In the genomic region with DNA sequence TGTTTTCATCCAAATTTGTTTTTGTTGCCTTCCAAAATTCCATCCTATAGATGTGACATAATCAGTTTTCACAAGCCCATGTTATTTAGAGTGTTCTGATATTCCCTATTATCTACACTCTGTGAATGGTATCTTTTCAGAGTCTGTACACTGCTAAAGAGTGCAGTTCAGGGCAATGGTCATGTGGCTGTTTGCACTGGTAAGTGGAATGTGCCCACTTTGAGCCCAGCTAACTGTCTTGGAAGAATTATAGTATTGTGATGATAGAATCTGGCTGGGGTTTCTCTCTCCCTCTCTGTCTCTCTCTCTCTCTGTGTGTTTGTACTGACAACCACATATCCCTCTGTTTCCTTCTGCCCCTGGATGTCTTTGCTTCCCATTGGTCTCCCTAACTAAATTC, we compare ENCODE assay signal across 6 cellular contexts.
"Had no signal": no experiment of that assay in that cellular context is flagged by ENCODE, and none has a peak within 500 bp of the region (broad histone marks: within the 10 kb centered on the region; RNA-seq: fewer than 3 reads in every experiment).

No MANE protein-coding gene starts in this region.

- DNase-seq: GM23248, GOT3, H7, H9, HCEC 1CT, HFFc6 had no signal
